ENCODE assay signal across 27 cellular contexts in genomic region chr7:150952331-150953050, GRCh38. TPM values are rescaled to one million over a fixed set of nuclear protein-coding genes. Genes with fewer than 3 reads are reported as not detected.
A peak's percentile ranks its signal among the peaks of the same experiment; 100 is the strongest.
DNase-seq lines count a peak whose midpoint lies in the region; ATAC-seq, FAIRE-seq and TF ChIP-seq lines count a peak whose summit lies in the region.
"Had no signal": no experiment of that assay in that cellular context is flagged by ENCODE, and none has a peak within 500 bp of the region (broad histone marks: within the 10 kb centered on the region; RNA-seq: fewer than 3 reads in every experiment).

No MANE protein-coding gene starts in this region.

- TF ChIP-seq EP300 in H1 (IDR thresholded peaks at IDR 0.05; ENCODE audit: borderline replicate concordance in 1 of 2, low read depth in 2 of 2, low read length in 2 of 2) (no peak), stomach (IDR thresholded peaks at IDR 0.05) (no peak)

- H3K36me3 ChIP-seq in heart left ventricle (peaks cover 0 to 13% (median 0%) of the 10 kb centered on the region in 9 donors), right atrium auricular region (peaks cover 24% of the 10 kb centered on the region), H1 (ENCODE audit: control insufficient read depth in 2 of 4, insufficient read depth in 4 of 4, low read length in 3 of 4) (no peaks in the 10 kb centered on the region), stomach (peaks cover 0 to 27% (median 8%) of the 10 kb centered on the region in 4 donors), Karpas-422 (ENCODE audit: insufficient read depth, low read length) (no peaks in the 10 kb centered on the region)
- H3K36me3 ChIP-seq: BLaER1 treated with 17β-estradiol and CSF1 and Interleukin-3, amounts not matched to agents 10 nM and 100 nM had no signal

- H3K36me3 Mint-ChIP-seq in nephron (ENCODE audit: low read depth) = peaks cover 11% of the 10 kb centered on the region

- H3K9ac ChIP-seq in H1 (replicated peaks in 1 of 4; ENCODE audit: extremely low read depth in 1 of 4, low read depth in 3 of 4, low read length in 3 of 4) (no peak overlapping the region), Karpas-422 (ENCODE audit: low read length) (no peak overlapping the region)
- H3K9ac ChIP-seq: BLaER1 treated with 17β-estradiol and CSF1 and Interleukin-3, amounts not matched to agents 10 nM and 100 nM had no signal

- H3K27ac ChIP-seq in heart left ventricle (peak overlapping the region in 6 of 12 donors; percentile 4 to 92 (median 88)), right atrium auricular region (peak overlapping the region in 1 of 2 donors; percentile 75), H1 (ENCODE audit: low read depth, low read length) (no peak overlapping the region), stomach (peak overlapping the region in 3 of 5 donors; percentile 15 to 78 (median 71)), Karpas-422 (ENCODE audit: low read length) (no peak overlapping the region)
- H3K27ac ChIP-seq: BLaER1 treated with 17β-estradiol and CSF1 and Interleukin-3, amounts not matched to agents 10 nM and 100 nM; HL-60 had no signal

- no peaks in the 10 kb centered on the region for H3K9me2 ChIP-seq in Karpas-422 (replicated peaks; ENCODE audit: insufficient read depth, low read length)

- H3K4me3 ChIP-seq in heart left ventricle = no peak overlapping the region
- H3K4me3 ChIP-seq in right atrium auricular region = no peak overlapping the region
- no peak overlapping the region for H3K4me3 ChIP-seq in H1 (ENCODE audit: extremely low read depth in 1 of 4, insufficient read depth in 2 of 4, low read depth in 3 of 4, low read length in 4 of 4)
- H3K4me3 ChIP-seq in stomach = no peak overlapping the region
- no peak overlapping the region for H3K4me3 ChIP-seq in Karpas-422 (ENCODE audit: low read length)
- H3K4me3 ChIP-seq: BLaER1 treated with 17β-estradiol and CSF1 and Interleukin-3, amounts not matched to agents 10 nM and 100 nM; GM12878 had no signal

- no peak overlapping the region for H2BK20ac ChIP-seq in H1 (ENCODE audit: low read length)

- no peak overlapping the region for H4K5ac ChIP-seq in H1 (ENCODE audit: insufficient read length, low read depth, low read length)

- no peak overlapping the region for H3K23ac ChIP-seq in H1 (ENCODE audit: insufficient read length)

- H3K9me3 ChIP-seq in heart left ventricle (no peaks in the 10 kb centered on the region), right atrium auricular region (no peaks in the 10 kb centered on the region), H1 (ENCODE audit: insufficient read depth in 2 of 2, low read depth in 1 of 2, low read length in 1 of 2) (no peaks in the 10 kb centered on the region), stomach (no peaks in the 10 kb centered on the region), Karpas-422 (ENCODE audit: low read length) (no peaks in the 10 kb centered on the region)
- H3K9me3 ChIP-seq: BLaER1 treated with 17β-estradiol and CSF1 and Interleukin-3, amounts not matched to agents 10 nM and 100 nM; Caco-2 had no signal

- H3K27ac Mint-ChIP-seq in nephron = peak overlapping the region; percentile 46 to 92 (median 49)
- H3K27ac Mint-ChIP-seq: CD4-positive, alpha-beta memory T cell; HFFc6 had no signal

- no peak overlapping the region for H2AK5ac ChIP-seq in H1 (ENCODE audit: low read depth, low read length)

- H3K4me2 ChIP-seq in H1 (ENCODE audit: insufficient read depth in 1 of 2, low read depth in 2 of 2, low read length in 2 of 2) (no peak overlapping the region), Karpas-422 (ENCODE audit: low read depth, low read length, poor library complexity, severe bottlenecking) (no peak overlapping the region)
- H3K4me2 ChIP-seq: BLaER1 treated with 17β-estradiol and CSF1 and Interleukin-3, amounts not matched to agents 10 nM and 100 nM had no signal

- H3K79me2 ChIP-seq in H1 (ENCODE audit: control insufficient read depth in 1 of 2, insufficient read depth in 2 of 2, low read length in 2 of 2) (no peaks in the 10 kb centered on the region), Karpas-422 (ENCODE audit: low read length) (no peaks in the 10 kb centered on the region)

- WGBS in heart left ventricle, 4 donors = 75 to 83% (median 83%) methylated on average over 31 to 33 of the region's 33 CpGs
- WGBS in H1 (ENCODE audit: extremely low coverage in 1 of 2, insufficient coverage in 1 of 2, insufficient read length in 1 of 2, insufficient replicate concordance in 2 of 2, low coverage in 1 of 2, low lambda C conversion rate in 2 of 2, missing lambda C conversion rate in 1 of 2), 2 experiments = 92% methylated on average over 32 of the region's 33 CpGs; no CpG with 5 or more reads in 1 of the 2 experiments
- 87 to 91% (median 89%) methylated on average over 25 to 33 of the region's 33 CpGs for WGBS in stomach, 5 donors

- POLR2A ChIA-PET in H1 (lab: Charles Lee; ENCODE audit: partially characterized antibody) = no interaction called here

- H3K4me1 ChIP-seq in heart left ventricle (peaks cover 0 to 60% (median 21%) of the 10 kb centered on the region in 12 donors), right atrium auricular region (peaks cover 0 to 52% of the 10 kb centered on the region in 2 donors), H1 (replicated peaks in 1 of 4; ENCODE audit: control insufficient read depth in 3 of 4, insufficient read depth in 4 of 4, low read length in 3 of 4) (peaks cover 0 to 35% (median 25%) of the 10 kb centered on the region in 4 experiments; a peak in 6 of 7 replicates), stomach (peaks cover 16 to 50% (median 27%) of the 10 kb centered on the region in 4 donors), Karpas-422 (ENCODE audit: low read length) (no peaks in the 10 kb centered on the region)
- H3K4me1 ChIP-seq: Caco-2 had no signal

- TF ChIP-seq POLR2A in heart left ventricle (IDR thresholded peaks at IDR 0.05) (no peak), H1 (IDR thresholded peaks at IDR 0.05; ENCODE audit: control extremely low read depth in 1 of 2, low read depth in 2 of 2, low read length in 2 of 2) (no peak), stomach (IDR thresholded peaks at IDR 0.05) (no peak)

- no peak overlapping the region for H3K18ac ChIP-seq in H1 (ENCODE audit: extremely low read depth, low read length)

- no peak overlapping the region for H3K14ac ChIP-seq in H1 (ENCODE audit: insufficient read length)

- intact Hi-C loops in heart left ventricle (cut with DNase I) (loop anchor here in 2 of 10 donors (10.0 kb wide), 1 partner anchor 48 kb away; no protein-coding TSS in a partner anchor), stomach (cut with DNase I; ENCODE audit: low total_unique reads) (no loop called here)

- H3K23me2 ChIP-seq in H1 (ENCODE audit: low read depth, low read length) = peaks cover 4% of the 10 kb centered on the region; the same call in 1 of the 2 replicates

- FAIRE-seq in H1 (lab: Jason Lieb, UNC) = no peak
- FAIRE-seq: GM12878, H54, HepG2 had no signal

- no peak for TF ChIP-seq RAD21 in H1 (IDR thresholded peaks at IDR 0.05 in 1 of 2, conservative IDR thresholded peaks at IDR 0.05 in 1 of 2; ENCODE audit: low read depth in 2 of 2, low read length in 2 of 2)

- no peak overlapping the region for H2BK15ac ChIP-seq in H1 (ENCODE audit: low read length)

- CTCF ChIA-PET in H1 (lab: Charles Lee; ENCODE audit: partially characterized antibody) = interaction anchor here (0.6 to 25.2 kb wide), 6 partner anchors 14 to 76 kb away, joined by 3 to 797 read pairs (median 5); partner anchors contain the start of genes ABCB8 and KCNH2

- H3K56ac ChIP-seq in H1 (replicated peaks; ENCODE audit: insufficient read length, low read depth, low read length) = no peak overlapping the region

- TF ChIP-seq CTCF in heart left ventricle (IDR thresholded peaks at IDR 0.05) = no peak
- no peak for TF ChIP-seq CTCF in right atrium auricular region (IDR thresholded peaks at IDR 0.05)
- TF ChIP-seq CTCF in H1 (IDR thresholded peaks at IDR 0.05; ENCODE audit: control extremely low read depth in 1 of 3, insufficient read depth in 1 of 3, low read depth in 1 of 3, low read length in 3 of 3) = no peak
- no peak for TF ChIP-seq CTCF in nephron (IDR thresholded peaks at IDR 0.05; ENCODE audit: unreplicated experiment in 3 of 3)
- no peak for TF ChIP-seq CTCF in stomach (IDR thresholded peaks at IDR 0.05)

- no peak overlapping the region; the same call in 1 of the 2 replicates for H4K8ac ChIP-seq in H1 (ENCODE audit: extremely low read depth, insufficient read depth, low read length)

- DNase-seq in heart left ventricle (peak in 3 of 5 donors; percentile 13 to 22 (median 15)), right atrium auricular region (ENCODE audit: low spot score) (no peak), H1 (ENCODE audit: low read depth in 1 of 2, low spot score in 2 of 2) (no peak), stomach (no peak), Karpas-422 (no peak)
- no peak for DNase-seq in activated CD8-positive, alpha-beta memory T cell treated with anti-CD3 and anti-CD28 coated beads, Interleukin-2, amount 50 U/mL, for 48 hours
- DNase-seq: 8988T; Caco-2; CD4-positive, alpha-beta memory T cell; DND-41; HFFc6; KBM-7; NCI-H1105 treated with DMSO at 0.1 percent for 48 hours; NCI-H1694; NCI-H2081; NCI-H2171; NCI-H345; NCI-H524; NCI-H774 had no signal

- H3K9me3 Mint-ChIP-seq in nephron = no peaks in the 10 kb centered on the region
- H3K9me3 Mint-ChIP-seq: CD4-positive, alpha-beta memory T cell; HFFc6 had no signal

- H3K4me1 Mint-ChIP-seq in nephron = peaks cover 50% of the 10 kb centered on the region

- no peak overlapping the region for H4K91ac ChIP-seq in H1 (replicated peaks; ENCODE audit: insufficient read length, low read length)

- no peak overlapping the region for H2BK12ac ChIP-seq in H1 (ENCODE audit: low read depth, low read length)

- H3K27me3 ChIP-seq in heart left ventricle = peaks cover 0 to 27% (median 0%) of the 10 kb centered on the region in 9 donors
- no peaks in the 10 kb centered on the region for H3K27me3 ChIP-seq in right atrium auricular region
- peaks cover 0 to 16% (median 8%) of the 10 kb centered on the region in 4 experiments; a peak in 5 of 7 replicates for H3K27me3 ChIP-seq in H1 (replicated peaks in 1 of 4; ENCODE audit: control insufficient read depth in 3 of 4, extremely low read depth in 1 of 4, insufficient read depth in 3 of 4, low read length in 3 of 4)
- peaks cover 0 to 51% (median 34%) of the 10 kb centered on the region in 3 donors for H3K27me3 ChIP-seq in stomach
- no peaks in the 10 kb centered on the region for H3K27me3 ChIP-seq in Karpas-422 (ENCODE audit: low read length)

- H4K20me1 ChIP-seq in H1 (replicated peaks in 1 of 2; ENCODE audit: control insufficient read depth in 1 of 2, insufficient read depth in 2 of 2, low read length in 2 of 2) = peaks cover 0 to 1% of the 10 kb centered on the region in 2 experiments
- H4K20me1 ChIP-seq in Karpas-422 (ENCODE audit: insufficient read depth, low read depth, low read length) = no peaks in the 10 kb centered on the region

- no peaks in the 10 kb centered on the region for H3K79me1 ChIP-seq in H1 (ENCODE audit: low read depth, low read length)

- ATAC-seq in heart left ventricle = no peak
- no peak for ATAC-seq in HG03521 (IDR thresholded peaks at IDR 0.05; ENCODE audit: unreplicated experiment)
- ATAC-seq: GM12878, HepG2, Panc1 had no signal

- no peak overlapping the region for H3K4ac ChIP-seq in H1 (replicated peaks; ENCODE audit: insufficient read length, low read depth, low read length)

- no peak overlapping the region for H2BK120ac ChIP-seq in H1 (replicated peaks; ENCODE audit: low read depth, low read length)

- peak overlapping the region; percentile 18; the same call in 1 of the 2 replicates for H2BK5ac ChIP-seq in H1 (ENCODE audit: low read depth, low read length)

- H2AFZ ChIP-seq in H1 (ENCODE audit: low read length) (no peak overlapping the region), Karpas-422 (ENCODE audit: low read length) (no peak overlapping the region)

- no peaks in the 10 kb centered on the region for H3K27me3 Mint-ChIP-seq in nephron (ENCODE audit: low read depth)

- peak overlapping the region; percentile 43 to 56 (median 46) for H3K4me3 Mint-ChIP-seq in nephron
- H3K4me3 Mint-ChIP-seq: CD4-positive, alpha-beta memory T cell; HFFc6 had no signal

RNA-seq across cellular contexts. Expression of gene KCNH2, which starts 25.6 kb away (rescaled TPM):
- total RNA-seq in heart left ventricle (100 to 1,000 TPM in 5 of 9 donors, 10 to 100 TPM in 4; 58.1 to 185 (median 104) TPM), right atrium auricular region (100 to 1,000 TPM; 119 to 128 TPM), stomach (10 to 100 TPM in 2 of 5 donors, 1 to 10 TPM in 3; 4.5 to 77.7 (median 8.8) TPM)
- polyA plus RNA-seq in heart left ventricle (100 to 1,000 TPM in 1 of 2 donors, 10 to 100 TPM in 1; 59.8 to 154 TPM), H1 (2011; rRNA removed) (15.0 and 20.5 TPM in 2 replicates), stomach (10 to 100 TPM in 1 of 3 donors, 1 to 10 TPM in 2; 4.0 to 13.4 (median 4.2) TPM)
- 7.7 and 8.0 TPM in 2 replicates for total RNA-seq in H1 (2021; fragmentation: NEBNext Ultra II Directional; extraction: Animal tissue kit (Norgen Biotek cat#: 25700))
- 13.4 TPM for polyA plus RNA-seq in H1 (2011; cell fraction: cytosol; rRNA removed)
- 23.6 TPM for polyA plus RNA-seq in H1 (2011; cell fraction: nucleus; rRNA removed)
- polyA plus RNA-seq in H1 (2012, experiment 1 of 2) = 5.5 to 12.1 TPM (median 10.4 TPM) in 4 replicates
- 7.6 TPM for polyA plus RNA-seq in H1 (2012, experiment 2 of 2)
- polyA plus RNA-seq in H1 (2013, experiment 1 of 2) = 7.6 TPM
- 7.2 TPM for polyA plus RNA-seq in H1 (2013, experiment 2 of 2)
- 8.9 and 10.2 TPM in 2 replicates for polyA minus RNA-seq in H1 (2011; rRNA and poly(A)+ RNA removed)
- polyA minus RNA-seq in H1 (2011; cell fraction: cytosol; rRNA and poly(A)+ RNA removed) = 9.5 TPM
- 7.0 TPM for polyA minus RNA-seq in H1 (2011; cell fraction: nucleus; rRNA and poly(A)+ RNA removed)
- 0.11 and 0.22 TPM in 2 replicates for total RNA-seq in Karpas-422 (2014; rRNA removed; shearing (Covaris generic); ENCODE audit: low replicate concordance)
- total RNA-seq: HFFc6 had no signal

RNA-seq across cellular contexts. Expression of gene NOS3, which starts 38.3 kb away (rescaled TPM):
- total RNA-seq in heart left ventricle (10 to 100 TPM in 7 of 9 donors, 1 to 10 TPM in 2; 9.4 to 49.4 (median 17.3) TPM), right atrium auricular region (10 to 100 TPM; 14.5 to 78.6 TPM), stomach (10 to 100 TPM in 3 of 5 donors, 1 to 10 TPM in 2; 6.2 to 45.1 (median 27.7) TPM)
- polyA plus RNA-seq in heart left ventricle (10 to 100 TPM in 1 of 2 donors, 1 to 10 TPM in 1; 8.9 to 20.5 TPM), H1 (2011; rRNA removed) (16.2 and 20.9 TPM in 2 replicates), stomach (1 to 10 TPM; 2.5 to 5.3 (median 4.4) TPM)
- 4.4 and 4.7 TPM in 2 replicates for total RNA-seq in H1 (2021; fragmentation: NEBNext Ultra II Directional; extraction: Animal tissue kit (Norgen Biotek cat#: 25700))
- 8.1 TPM for polyA plus RNA-seq in H1 (2011; cell fraction: cytosol; rRNA removed)
- polyA plus RNA-seq in H1 (2011; cell fraction: nucleus; rRNA removed) = 12.6 TPM
- polyA plus RNA-seq in H1 (2012, experiment 1 of 2) = 4.2 to 10.6 TPM (median 8.1 TPM) in 4 replicates
- polyA plus RNA-seq in H1 (2012, experiment 2 of 2) = 5.2 TPM
- 4.2 TPM for polyA plus RNA-seq in H1 (2013, experiment 1 of 2)
- polyA plus RNA-seq in H1 (2013, experiment 2 of 2) = 3.5 TPM
- polyA minus RNA-seq in H1 (2011; rRNA and poly(A)+ RNA removed) = 5.4 and 6.9 TPM in 2 replicates
- polyA minus RNA-seq in H1 (2011; cell fraction: cytosol; rRNA and poly(A)+ RNA removed) = 7.7 TPM
- polyA minus RNA-seq in H1 (2011; cell fraction: nucleus; rRNA and poly(A)+ RNA removed) = 10.1 TPM
- total RNA-seq in Karpas-422 (2014; rRNA removed; shearing (Covaris generic); ENCODE audit: low replicate concordance) = 59.8 and 62.5 TPM in 2 replicates

Comparison
In these comparisons a context has a peak if more than half of its experiments do, and no peak if none do; other contexts are left out.
1. DNase-seq: peak in heart left ventricle (3 of 5); none in right atrium auricular region (single experiment), H1 (0 of 2), stomach (single experiment), Karpas-422 (single experiment) and activated CD8-positive, alpha-beta memory T cell treated with anti-CD3 and anti-CD28 coated beads, Interleukin-2, amount 50 U/mL, for 48 hours (single experiment).
2. H3K27ac ChIP-seq: peak in stomach (3 of 5); none in H1 (single experiment) and Karpas-422 (single experiment).